ENCODE assay signal across 9 cellular contexts in the genomic region with DNA sequence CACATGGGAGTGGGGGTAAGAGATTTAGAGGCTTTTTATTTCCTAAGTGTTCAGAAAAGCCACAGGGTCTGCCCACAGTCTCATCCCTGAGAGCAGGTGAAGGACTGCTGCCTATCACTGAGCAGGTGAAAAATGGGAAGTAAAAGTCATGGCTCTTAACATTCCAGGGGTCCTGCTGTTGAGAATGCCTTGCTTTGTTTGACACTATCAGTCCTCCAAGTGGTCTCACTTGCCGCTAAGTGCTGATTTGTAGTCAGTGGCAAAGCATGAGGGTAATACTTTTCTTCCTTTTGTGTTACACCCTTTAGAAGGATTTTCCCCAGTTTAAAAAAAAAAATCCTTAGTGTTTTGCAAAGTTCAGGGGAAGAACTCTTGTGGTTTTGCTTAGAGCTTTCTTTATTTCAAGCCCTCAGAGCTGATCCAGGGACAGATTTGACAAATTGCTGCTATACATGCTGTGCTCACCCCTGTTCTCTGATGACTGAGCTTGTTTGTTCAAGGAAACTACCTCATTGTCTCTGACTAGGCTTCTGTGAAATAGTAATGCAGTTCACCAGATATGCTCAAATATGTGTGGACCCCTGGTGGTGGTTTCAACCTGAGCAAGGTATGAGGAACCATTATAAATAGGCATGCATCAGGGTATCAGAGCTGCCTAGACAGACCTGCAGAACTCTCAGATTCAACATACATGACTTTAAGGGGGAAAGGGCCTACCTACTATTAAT.
DNase-seq lines count a peak whose midpoint lies in the region; ATAC-seq, FAIRE-seq and TF ChIP-seq lines count a peak whose summit lies in the region.
"Had no signal": no experiment of that assay in that cellular context is flagged by ENCODE, and none has a peak within 500 bp of the region (broad histone marks: within the 10 kb centered on the region; RNA-seq: fewer than 3 reads in every experiment).

No MANE protein-coding gene starts in this region.

- H3K4me2 ChIP-seq in GM23248 (ENCODE audit: unreplicated experiment) (no peak overlapping the region), Karpas-422 (ENCODE audit: low read depth, low read length, poor library complexity, severe bottlenecking) (no peak overlapping the region), K562 (ENCODE audit: insufficient read depth, low read length) (no peak overlapping the region), trophoblast cell (ENCODE audit: low read length) (no peak overlapping the region)

- no peaks in the 10 kb centered on the region for H3K9me1 ChIP-seq in K562 (ENCODE audit: control insufficient read depth, insufficient read depth, low read length)

- no peak overlapping the region for H3K4me3 ChIP-seq in GM23248
- H3K4me3 ChIP-seq in Karpas-422 (ENCODE audit: low read length), result no peak overlapping the region
- no peak overlapping the region for H3K4me3 ChIP-seq in K562
- no peak overlapping the region for H3K4me3 ChIP-seq in trophoblast cell (ENCODE audit: low read depth, low read length)
- H3K4me3 ChIP-seq in esophagus muscularis mucosa, result no peak overlapping the region
- H3K4me3 ChIP-seq: lung had no signal

- no peak overlapping the region for H2BK5ac ChIP-seq in trophoblast cell (ENCODE audit: low read depth, low read length, poor library complexity)

- 100% methylated on average over 1 of the region's 1 CpG for WGBS in GM23248 (ENCODE audit: low coverage in 1 of 2, low lambda C conversion rate in 2 of 2, missing lambda C conversion rate in 2 of 2), 2 experiments
- 6% methylated on average over 1 of the region's 1 CpG for whole genome bisulfite sequencing in K562 (ENCODE audit: insufficient coverage, low coverage, missing lambda C conversion rate)
- WGBS in trophoblast cell (ENCODE audit: extremely low coverage, insufficient coverage, insufficient read length), result no CpG with 5 or more reads among the region's 1 CpG
- 93% methylated on average over 1 of the region's 1 CpG for WGBS in esophagus muscularis mucosa

- no peak overlapping the region for H2AK5ac ChIP-seq in trophoblast cell (ENCODE audit: low read length)

- H4K20me1 ChIP-seq in GM23248 (ENCODE audit: insufficient read depth) (no peaks in the 10 kb centered on the region), Karpas-422 (ENCODE audit: insufficient read depth, low read depth, low read length) (no peaks in the 10 kb centered on the region), K562 (replicated peaks; ENCODE audit: control insufficient read depth, insufficient read depth, low read length) (no peaks in the 10 kb centered on the region)

- peak; percentile 49 for FAIRE-seq in K562 (lab: Jason Lieb, UNC)

- CTCF ChIA-PET in K562 (lab: Yijun Ruan, JAX; ENCODE audit: low intra/inter-chr PET ratio), result no interaction called here

- H3K18ac ChIP-seq in trophoblast cell (ENCODE audit: low read length), result no peak overlapping the region

- POLR2A ChIA-PET in K562 (lab: Yijun Ruan, JAX), result interaction anchor here (0.6 kb wide), 1 partner anchor 18 kb away, joined by 3 read pairs; no protein-coding TSS in a partner anchor

- no peak overlapping the region for H3K14ac ChIP-seq in trophoblast cell (ENCODE audit: low read length)

- H3K79me2 ChIP-seq in GM23248 (ENCODE audit: insufficient read depth) (no peaks in the 10 kb centered on the region), Karpas-422 (ENCODE audit: low read length) (no peaks in the 10 kb centered on the region), K562 (ENCODE audit: control insufficient read depth, insufficient read depth, low read length) (no peaks in the 10 kb centered on the region), trophoblast cell (ENCODE audit: control insufficient read depth, insufficient read depth, low read length, poor library complexity) (peaks cover 2% of the 10 kb centered on the region)

- H3F3A ChIP-seq in GM23248 (ENCODE audit: insufficient read depth), result 0 out of 2 replicates have a peak, but pooled peaks cover 4% of the 10 kb centered on the region

- TF ChIP-seq CTCF in K562 (IDR thresholded peaks at IDR 0.05 in 2 of 3, conservative IDR thresholded peaks at IDR 0.05 in 1 of 3; ENCODE audit: insufficient read depth in 2 of 3, low read depth in 1 of 3, low read length in 3 of 3) (peak; percentile 25 to 37 (median 36); a peak in 4 of 6 replicates), esophagus muscularis mucosa (IDR thresholded peaks at IDR 0.05) (no peak)

- H2AFZ ChIP-seq in GM23248 (no peak overlapping the region), Karpas-422 (ENCODE audit: low read length) (no peak overlapping the region), K562 (ENCODE audit: low read depth, low read length) (no peak overlapping the region), trophoblast cell (ENCODE audit: insufficient read depth, low read length, poor library complexity) (no peak overlapping the region)

- DNase-seq in ELF-1 (ENCODE audit: low read depth, low spot score), result peak; percentile 41
- peak; percentile 14 for DNase-seq in GM23248
- peak; percentile 56 for DNase-seq in Karpas-422
- DNase-seq in K562 (ENCODE audit: extremely low read depth in 1 of 4, low spot score in 3 of 4), result peak in 2 of 4 experiments; percentile 9 to 30
- DNase-seq in trophoblast cell, result peak; percentile 7 to 18
- no peak for DNase-seq in esophagus muscularis mucosa (ENCODE audit: extremely low spot score)
- no peak for DNase-seq in occipital lobe (lab: John Stamatoyannopoulos, UW)
- DNase-seq in amygdala (lab: John Stamatoyannopoulos, UW), result no peak

- no peak overlapping the region for H4K12ac ChIP-seq in trophoblast cell (ENCODE audit: low read depth, low read length)

- intact Hi-C loops in K562 (cut with micrococcal nuclease), result no loop called here
- intact Hi-C loops in esophagus muscularis mucosa (cut with DNase I), result no loop called here

- no peaks in the 10 kb centered on the region for H3K79me1 ChIP-seq in trophoblast cell (ENCODE audit: low read length)

- TF ChIP-seq RAD21 in K562 (CRISPR knock-in tag; conservative IDR thresholded peaks at IDR 0.05 in 1 of 2, IDR thresholded peaks at IDR 0.05 in 1 of 2), result peak in 1 of 2 experiments; percentile 35; a peak in 2 of 4 replicates

- H3K4me1 ChIP-seq in GM23248 (ENCODE audit: insufficient read depth) (peaks cover 7% of the 10 kb centered on the region; the same call in 1 of the 2 replicates), Karpas-422 (ENCODE audit: low read length) (no peaks in the 10 kb centered on the region), K562 (replicated peaks in 1 of 2; ENCODE audit: control insufficient read depth in 2 of 2, insufficient read depth in 2 of 2, low read length in 2 of 2) (no peaks in the 10 kb centered on the region; a peak in 1 of 5 replicates), trophoblast cell (ENCODE audit: control insufficient read depth in 1 of 2, insufficient read depth in 2 of 2, low read length in 2 of 2) (peaks cover 2 to 8% of the 10 kb centered on the region in 2 experiments), esophagus muscularis mucosa (peaks cover 19 to 39% (median 27%) of the 10 kb centered on the region in 4 donors)

- TF ChIP-seq EP300 in K562 (IDR thresholded peaks at IDR 0.05; ENCODE audit: low read length) (no peak), esophagus muscularis mucosa (IDR thresholded peaks at IDR 0.05) (no peak)

- H2BK120ac ChIP-seq in trophoblast cell (ENCODE audit: insufficient read depth, low read length, poor library complexity), result no peak overlapping the region

- H3K9me3 ChIP-seq in GM23248 (ENCODE audit: low read depth), result no peaks in the 10 kb centered on the region
- H3K9me3 ChIP-seq in Karpas-422 (ENCODE audit: low read length), result peaks cover 24% of the 10 kb centered on the region
- no peaks in the 10 kb centered on the region for H3K9me3 ChIP-seq in K562 (replicated peaks; ENCODE audit: control insufficient read depth, insufficient read depth, low read depth, low read length)
- H3K9me3 ChIP-seq in trophoblast cell (ENCODE audit: insufficient read depth, low read depth, low read length), result no peaks in the 10 kb centered on the region
- no peaks in the 10 kb centered on the region for H3K9me3 ChIP-seq in esophagus muscularis mucosa

- no TSS peak for BruUV-seq in K562 (replicated peaks; lab: Mats Ljungman, UMichigan)

- no peak overlapping the region for H3K9ac ChIP-seq in GM23248
- no peak overlapping the region for H3K9ac ChIP-seq in Karpas-422 (ENCODE audit: low read length)
- H3K9ac ChIP-seq in K562 (ENCODE audit: insufficient read depth in 1 of 2, low read depth in 2 of 2, low read length in 2 of 2), result no peak overlapping the region
- no peak overlapping the region for H3K9ac ChIP-seq in trophoblast cell (ENCODE audit: low read length)

- H3K23ac ChIP-seq in trophoblast cell (ENCODE audit: low read length), result no peak overlapping the region

- no peak overlapping the region for H3K27ac ChIP-seq in GM23248
- H3K27ac ChIP-seq in Karpas-422 (ENCODE audit: low read length), result no peak overlapping the region
- H3K27ac ChIP-seq in K562 (ENCODE audit: extremely low read depth, low read depth, low read length), result no peak overlapping the region
- H3K27ac ChIP-seq in trophoblast cell (ENCODE audit: low read depth, low read length), result no peak overlapping the region
- no peak overlapping the region for H3K27ac ChIP-seq in esophagus muscularis mucosa (replicated peaks in 1 of 4)

- H3K27me3 ChIP-seq in GM23248 (replicated peaks; ENCODE audit: insufficient read depth), result no peaks in the 10 kb centered on the region
- H3K27me3 ChIP-seq in Karpas-422 (ENCODE audit: low read length), result no peaks in the 10 kb centered on the region
- no peaks in the 10 kb centered on the region for H3K27me3 ChIP-seq in K562 (ENCODE audit: control insufficient read depth in 2 of 2, insufficient read depth in 2 of 2, low read length in 2 of 2)
- H3K27me3 ChIP-seq in trophoblast cell (ENCODE audit: insufficient read depth, low read length), result no peaks in the 10 kb centered on the region
- no peaks in the 10 kb centered on the region for H3K27me3 ChIP-seq in esophagus muscularis mucosa

- H2BK12ac ChIP-seq in trophoblast cell (ENCODE audit: low read length), result no peak overlapping the region

- TF ChIP-seq POLR2A in K562 (conservative IDR thresholded peaks at IDR 0.05), result no peak
- no peak for TF ChIP-seq POLR2A in esophagus muscularis mucosa (IDR thresholded peaks at IDR 0.05; ENCODE audit: low read depth)

- H4K8ac ChIP-seq in trophoblast cell (ENCODE audit: low read depth, low read length), result no peak overlapping the region

- ATAC-seq in K562, result peak; percentile 74

- H3K4ac ChIP-seq in trophoblast cell (ENCODE audit: low read depth, low read length), result no peak overlapping the region

- no peak overlapping the region for H4K91ac ChIP-seq in trophoblast cell (ENCODE audit: low read depth, low read length)

- H3K9me2 ChIP-seq in GM23248 (ENCODE audit: insufficient read depth) (no peaks in the 10 kb centered on the region), Karpas-422 (replicated peaks; ENCODE audit: insufficient read depth, low read length) (no peaks in the 10 kb centered on the region)

- H3K36me3 ChIP-seq in GM23248 (ENCODE audit: low read depth) (no peaks in the 10 kb centered on the region), Karpas-422 (ENCODE audit: insufficient read depth, low read length) (no peaks in the 10 kb centered on the region), K562 (ENCODE audit: control insufficient read depth, insufficient read depth, low read length) (no peaks in the 10 kb centered on the region), trophoblast cell (ENCODE audit: control insufficient read depth in 1 of 2, insufficient read depth in 2 of 2, low read length in 2 of 2) (no peaks in the 10 kb centered on the region), esophagus muscularis mucosa (no peaks in the 10 kb centered on the region)

- in situ Hi-C loops in GM23248 (cut with MboI), result no loop called here
- in situ Hi-C loops in K562 (cut with MboI), result no loop called here

Comparison
In these comparisons a context has a peak if more than half of its experiments do, and no peak if none do; other contexts are left out.
1. DNase-seq: peak in ELF-1 (single experiment), GM23248 (single experiment), Karpas-422 (single experiment) and trophoblast cell (2 of 2); none in esophagus muscularis mucosa (single experiment), occipital lobe (single experiment) and amygdala (0 of 56).
2. CTCF ChIP-seq: peak in K562 (3 of 3); none in esophagus muscularis mucosa (0 of 3).